Comparison of ENCODE assay signal across 25 cellular contexts in genomic region chr17:28885363-28885762, GRCh38. TPM values are rescaled to one million over a fixed set of nuclear protein-coding genes. Genes with fewer than 3 reads are reported as not detected.
DNase-seq lines count a peak whose midpoint lies in the region; ATAC-seq and TF ChIP-seq lines count a peak whose summit lies in the region.
"Had no signal": no experiment of that assay in that cellular context is flagged by ENCODE, and none has a peak within 500 bp of the region (broad histone marks: within the 10 kb centered on the region; RNA-seq: fewer than 3 reads in every experiment).

No MANE protein-coding gene starts in this region.

- 82 to 85% methylated on average over 4 of the region's 4 CpGs for WGBS in heart right ventricle, 2 donors

- ATAC-seq in Right ventricle myocardium superior (ENCODE audit: poor library complexity) (peak; percentile 40), heart right ventricle (peak in 7 of 8 donors; percentile 12 to 67 (median 36)), GM21447 (IDR thresholded peaks at IDR 0.05; ENCODE audit: unreplicated experiment) (no peak)
- ATAC-seq in stimulated activated naive B cell treated with anti-CD40 and anti-IgM and Interleukin-4, amounts not matched to agents 10 μg/mL and 1 μg/mL and 100 μg/mL, for 72 hours (replicated peaks), result no peak
- ATAC-seq: activated CD4-positive, alpha-beta T cell treated with anti-CD3 and anti-CD28 coated beads for 36 hours; activated T-cell treated with anti-CD3 and anti-CD28 coated beads, Interleukin-2, amount 50 U/mL, for 4 hours; HCT116; psoas muscle had no signal

- CTCF ChIA-PET in HEK293 (lab: Yijun Ruan, JAX), result no interaction called here

- H3K9me3 Mint-ChIP-seq in stimulated activated naive B cell treated with anti-CD40 and anti-IgM and Interleukin-4, amounts not matched to agents 10 μg/mL and 1 μg/mL and 100 μg/mL, for 72 hours, result no peaks in the 10 kb centered on the region
- H3K9me3 Mint-ChIP-seq: activated T-cell treated with anti-CD3 and anti-CD28 coated beads, Interleukin-2, amount 50 U/mL, for 4 hours had no signal

- POLR2A ChIA-PET in HEK293 (lab: Yijun Ruan, JAX), result interaction anchor here (1.0 kb wide), 1 partner anchor 11 kb away, joined by 3 read pairs; no protein-coding TSS in a partner anchor

- peaks cover 4 to 75% of the 10 kb centered on the region in 2 experiments; a peak in 2 of 3 replicates for H3K36me3 ChIP-seq in HEK293 (ENCODE audit: control insufficient read depth in 2 of 2, insufficient read depth in 1 of 2, low read length in 2 of 2)
- H3K36me3 ChIP-seq in heart right ventricle, result peaks cover 0 to 78% (median 30%) of the 10 kb centered on the region in 9 donors
- H3K36me3 ChIP-seq: BE2C had no signal

- peak overlapping the region; percentile 56 for H3K27ac Mint-ChIP-seq in stimulated activated naive B cell treated with anti-CD40 and anti-IgM and Interleukin-4, amounts not matched to agents 10 μg/mL and 1 μg/mL and 100 μg/mL, for 72 hours
- H3K27ac Mint-ChIP-seq: activated CD4-positive, alpha-beta T cell treated with anti-CD3 and anti-CD28 coated beads for 36 hours had no signal

- intact Hi-C loops in Right ventricle myocardium superior (cut with DNase I) (no loop called here), cardiac septum (cut with DNase I) (no loop called here), heart right ventricle (cut with DNase I) (no loop called here)

- peaks cover 37 to 71% of the 10 kb centered on the region in 2 donors for H3K36me3 Mint-ChIP-seq in stimulated activated naive B cell treated with anti-CD40 and anti-IgM and Interleukin-4, amounts not matched to agents 10 μg/mL and 1 μg/mL and 100 μg/mL, for 72 hours

- H3K4me1 Mint-ChIP-seq in stimulated activated naive B cell treated with anti-CD40 and anti-IgM and Interleukin-4, amounts not matched to agents 10 μg/mL and 1 μg/mL and 100 μg/mL, for 72 hours, result peaks cover 49 to 65% of the 10 kb centered on the region in 2 donors

- TF ChIP-seq CTCF in HEK293 (tag by site-specific recombination; IDR thresholded peaks at IDR 0.05) (no peak), heart right ventricle (IDR thresholded peaks at IDR 0.05) (no peak)

- peak overlapping the region in 1 of 2 donors; percentile 9 for H3K4me3 Mint-ChIP-seq in stimulated activated naive B cell treated with anti-CD40 and anti-IgM and Interleukin-4, amounts not matched to agents 10 μg/mL and 1 μg/mL and 100 μg/mL, for 72 hours
- H3K4me3 Mint-ChIP-seq: activated CD4-positive, alpha-beta T cell treated with anti-CD3 and anti-CD28 coated beads for 36 hours; activated T-cell treated with anti-CD3 and anti-CD28 coated beads, Interleukin-2, amount 50 U/mL, for 4 hours had no signal

- H3K9me3 ChIP-seq in HEK293 (ENCODE audit: control insufficient read depth, insufficient read depth, low read depth, low read length), result no peaks in the 10 kb centered on the region
- H3K9me3 ChIP-seq in heart right ventricle, result no peaks in the 10 kb centered on the region
- H3K9me3 ChIP-seq: BE2C, psoas muscle, SJSA1 had no signal

- H3K27me3 ChIP-seq in heart right ventricle, result no peaks in the 10 kb centered on the region
- H3K27me3 ChIP-seq: BE2C, SJSA1 had no signal

- H3K4me3 ChIP-seq in HEK293 (ENCODE audit: low read depth, low read length) (no peak overlapping the region), heart right ventricle (no peak overlapping the region)
- H3K4me3 ChIP-seq: psoas muscle, SJSA1 had no signal

- no peaks in the 10 kb centered on the region for H3K27me3 Mint-ChIP-seq in stimulated activated naive B cell treated with anti-CD40 and anti-IgM and Interleukin-4, amounts not matched to agents 10 μg/mL and 1 μg/mL and 100 μg/mL, for 72 hours
- H3K27me3 Mint-ChIP-seq: activated CD4-positive, alpha-beta T cell treated with anti-CD3 and anti-CD28 coated beads for 36 hours had no signal

- no peaks in the 10 kb centered on the region for H3K4me1 ChIP-seq in HEK293 (ENCODE audit: control insufficient read depth, insufficient read depth, low read length)
- peaks cover 0 to 22% (median 8%) of the 10 kb centered on the region in 9 donors for H3K4me1 ChIP-seq in heart right ventricle
- H3K4me1 ChIP-seq: BE2C, psoas muscle, SJSA1 had no signal

- DNase-seq in Right ventricle myocardium superior (no peak), cardiac septum (ENCODE audit: low spot score) (no peak), heart right ventricle (no peak), NCI-H2081 treated with DMSO at 0.1 percent for 48 hours (lab: John Stamatoyannopoulos, UW) (no peak), globus pallidus (ENCODE audit: low spot score) (no peak)
- no peak for DNase-seq in stimulated activated naive B cell treated with anti-CD40 and anti-IgM and Interleukin-4, amounts not matched to agents 10 μg/mL and 1 μg/mL and 100 μg/mL, for 72 hours
- DNase-seq: ACHN; activated CD4-positive, alpha-beta T cell treated with anti-CD3 and anti-CD28 coated beads for 36 hours; activated naive CD4-positive, alpha-beta T cell; activated T-cell treated with anti-CD3 and anti-CD28 coated beads, Interleukin-2, amount 50 U/mL, for 4 hours; BE2C; cerebellar nuclear complex; DMS79 treated with DMSO at 0.1 percent for 48 hours; NCI-H1048; NCI-H1694; NCI-H82; occipital lobe; psoas muscle; stimulated activated CD4-positive, alpha-beta T cell treated with anti-CD3 and anti-CD28 coated beads, Interleukin-4, amount 100 ng/mL, for 24 hours; T1000; trophoblast cell had no signal

- H3K27ac ChIP-seq in HEK293 (ENCODE audit: extremely low read depth, low read depth, low read length), result 0 out of 2 replicates have a peak overlapping the region, but pooled peaks have one; percentile 14
- peak overlapping the region in 1 of 10 donors; percentile 25 for H3K27ac ChIP-seq in heart right ventricle
- H3K27ac ChIP-seq: psoas muscle, SJSA1 had no signal

TF ChIP-seq in HEK293, 187 proteins besides CTCF, POLR2A, EP300 and RAD21:
- no peak for TF ChIP-seq ZFP69B (tag by site-specific recombination; IDR thresholded peaks at IDR 0.05)
- no peak for TF ChIP-seq ZNF280D (tag by site-specific recombination; IDR thresholded peaks at IDR 0.05)
- no peak for TF ChIP-seq ZNF510 (tag by site-specific recombination; IDR thresholded peaks at IDR 0.05; ENCODE audit: insufficient replicate concordance)
- TF ChIP-seq ZNF366 (tag by site-specific recombination; conservative IDR thresholded peaks at IDR 0.05), result no peak
- no peak for TF ChIP-seq IKZF3 (tag by site-specific recombination; IDR thresholded peaks at IDR 0.05)
- no peak for TF ChIP-seq ZNF433 (tag by site-specific recombination; IDR thresholded peaks at IDR 0.05; ENCODE audit: low read depth)
- no peak for TF ChIP-seq ZNF223 (tag by site-specific recombination; IDR thresholded peaks at IDR 0.05)
- no peak for TF ChIP-seq PRDM6 (tag by site-specific recombination; IDR thresholded peaks at IDR 0.05)

RNA-seq across cellular contexts. Expression of gene FLOT2, which starts 12.2 kb away (rescaled TPM):
- total RNA-seq in Right ventricle myocardium superior (101 TPM), cardiac septum (80.4 TPM), heart right ventricle (100 to 1,000 TPM in 3 of 10 donors, 10 to 100 TPM in 7; 82.8 to 159 (median 90.7) TPM)
- polyA plus RNA-seq in heart right ventricle, result 10 to 100 TPM; 38.3 to 51.6 TPM

RNA-seq across cellular contexts. Expression of gene DHRS13, which starts 17.5 kb away (rescaled TPM):
- total RNA-seq in Right ventricle myocardium superior (2.9 TPM), cardiac septum (3.0 TPM), heart right ventricle (1 to 10 TPM; 1.1 to 5.6 (median 2.2) TPM)
- polyA plus RNA-seq in heart right ventricle, result 1 to 10 TPM; 5.4 to 5.5 TPM

RNA-seq across cellular contexts. Expression of gene ERAL1, which starts 30.5 kb away (rescaled TPM):
- total RNA-seq in Right ventricle myocardium superior, result 36.4 TPM
- total RNA-seq in cardiac septum, result 31.3 TPM
- total RNA-seq in heart right ventricle, result 10 to 100 TPM; 34.2 to 41.6 (median 39.2) TPM
- 10 to 100 TPM; 32.3 to 48.2 TPM for polyA plus RNA-seq in heart right ventricle

RNA-seq across cellular contexts. Expression of gene FAM222B, which starts 42.8 kb away (rescaled TPM):
- 15.6 TPM for total RNA-seq in Right ventricle myocardium superior
- total RNA-seq in cardiac septum, result 18.6 TPM
- 10 to 100 TPM; 13.2 to 19.4 (median 16.0) TPM for total RNA-seq in heart right ventricle
- polyA plus RNA-seq in heart right ventricle, result 10 to 100 TPM in 1 of 2 donors, 1 to 10 TPM in 1; 8.7 to 13.2 TPM

Comparison
In these comparisons a context has a peak if more than half of its experiments do, and no peak if none do; other contexts are left out.
1. ATAC-seq: peak in Right ventricle myocardium superior (single experiment) and heart right ventricle (7 of 8); none in stimulated activated naive B cell treated with anti-CD40 and anti-IgM and Interleukin-4, amounts not matched to agents 10 μg/mL and 1 μg/mL and 100 μg/mL, for 72 hours (0 of 2) and GM21447 (single experiment).